Comparison of ENCODE assay signal across 9 cellular contexts in genomic region chr18:31041346-31042067, GRCh38. TPM values are rescaled to one million over a fixed set of nuclear protein-coding genes. Genes with fewer than 3 reads are reported as not detected.
DNase-seq lines count a peak whose midpoint lies in the region; TF ChIP-seq lines count a peak whose summit lies in the region.
"Had no signal": no experiment of that assay in that cellular context is flagged by ENCODE, and none has a peak within 500 bp of the region (broad histone marks: within the 10 kb centered on the region; RNA-seq: fewer than 3 reads in every experiment).

No MANE protein-coding gene starts in this region.

- H3K4me3 ChIP-seq in iPS-15b (ENCODE audit: low read depth, low read length) (peak overlapping the region; percentile 71), smooth muscle cell (peak overlapping the region; percentile 59)

- H3K9ac ChIP-seq in iPS-15b (ENCODE audit: low read depth, low read length) (no peak overlapping the region), smooth muscle cell (ENCODE audit: low read depth) (peak overlapping the region; percentile 21)

- H2AFZ ChIP-seq in smooth muscle cell (ENCODE audit: low read depth), result peak overlapping the region; percentile 86

- 3% methylated on average over 48 of the region's 51 CpGs for WGBS in smooth muscle cell (ENCODE audit: low lambda C conversion rate)

- H3K27ac ChIP-seq in smooth muscle cell (ENCODE audit: low read depth), result no peak overlapping the region

- peak overlapping the region; percentile 89 for H3K4me2 ChIP-seq in smooth muscle cell

- TF ChIP-seq CTCF in smooth muscle cell (IDR thresholded peaks at IDR 0.05; ENCODE audit: borderline replicate concordance, insufficient read depth, poor library complexity, severe bottlenecking), result no peak

- peaks cover 8% of the 10 kb centered on the region for H3K79me2 ChIP-seq in smooth muscle cell (ENCODE audit: low read depth)

- peaks cover 60% of the 10 kb centered on the region for H3K27me3 ChIP-seq in iPS-15b (ENCODE audit: control insufficient read depth, insufficient read depth, low read length)
- H3K27me3 ChIP-seq in smooth muscle cell (ENCODE audit: low read depth), result peaks cover 50% of the 10 kb centered on the region

- H3F3A ChIP-seq in smooth muscle cell (ENCODE audit: low read depth), result no peaks in the 10 kb centered on the region

- no peaks in the 10 kb centered on the region for H3K36me3 ChIP-seq in iPS-15b (ENCODE audit: control insufficient read depth, insufficient read depth, low read length)
- no peaks in the 10 kb centered on the region for H3K36me3 ChIP-seq in smooth muscle cell (ENCODE audit: low read depth)

- DNase-seq in HPDE6-E6E7 (ENCODE audit: extremely low spot score) (peak; percentile 15), amniotic epithelial cell (ENCODE audit: low read depth) (peak; percentile 66), smooth muscle cell (lab: John Stamatoyannopoulos, UW; ENCODE audit: unreplicated experiment) (no peak), NCI-H1436 treated with DMSO at 0.1 percent for 48 hours (lab: John Stamatoyannopoulos, UW) (no peak), ACHN (no peak)
- no peak for DNase-seq in stimulated activated CD4-positive, alpha-beta T cell treated with anti-CD3 and anti-CD28 coated beads, Interleukin-1b, Interleukin-23, amount 100 ng/mL, for 48 hours
- DNase-seq: activated gamma-delta T cell treated with Interleukin-2 at 50 U/mL for 16 hours; stimulated activated CD8-positive, alpha-beta memory T cell treated with anti-CD3 and anti-CD28 coated beads, Interleukin-4, amount 100 ng/mL, for 48 hours had no signal

- H3K9me3 ChIP-seq in iPS-15b (ENCODE audit: control insufficient read depth, insufficient read depth, low read length) (no peaks in the 10 kb centered on the region), smooth muscle cell (replicated peaks; ENCODE audit: low read depth) (no peaks in the 10 kb centered on the region)

- H4K20me1 ChIP-seq in smooth muscle cell (ENCODE audit: low read depth), result no peaks in the 10 kb centered on the region

- in situ Hi-C loops in ACHN (cut with HindIII; ENCODE audit: low pct_ligation_motif_present, low pct_unique_long_range_greater_than_20kb, low sequenced_read_pairs), result no loop called here

- peaks cover 11% of the 10 kb centered on the region for H3K4me1 ChIP-seq in iPS-15b (ENCODE audit: control insufficient read depth, insufficient read depth, low read length)
- peaks cover 9% of the 10 kb centered on the region for H3K4me1 ChIP-seq in smooth muscle cell (ENCODE audit: low read depth)

RNA-seq across cellular contexts. Expression of gene DSC3, which starts 1.0 kb away (rescaled TPM):
- 36.7 and 43.7 TPM in 2 replicates for total RNA-seq in smooth muscle cell
- polyA plus RNA-seq in smooth muscle cell, result 3.3 and 9.7 TPM in 2 replicates

Comparison
In these comparisons a context has a peak if more than half of its experiments do, and no peak if none do; other contexts are left out.
1. DNase-seq: peak in HPDE6-E6E7 (single experiment) and amniotic epithelial cell (single experiment); none in smooth muscle cell (single experiment), NCI-H1436 treated with DMSO at 0.1 percent for 48 hours (single experiment), ACHN (single experiment) and stimulated activated CD4-positive, alpha-beta T cell treated with anti-CD3 and anti-CD28 coated beads, Interleukin-1b, Interleukin-23, amount 100 ng/mL, for 48 hours (single experiment).